ENCODE assay signal across 1 cellular context in the genomic region with DNA sequence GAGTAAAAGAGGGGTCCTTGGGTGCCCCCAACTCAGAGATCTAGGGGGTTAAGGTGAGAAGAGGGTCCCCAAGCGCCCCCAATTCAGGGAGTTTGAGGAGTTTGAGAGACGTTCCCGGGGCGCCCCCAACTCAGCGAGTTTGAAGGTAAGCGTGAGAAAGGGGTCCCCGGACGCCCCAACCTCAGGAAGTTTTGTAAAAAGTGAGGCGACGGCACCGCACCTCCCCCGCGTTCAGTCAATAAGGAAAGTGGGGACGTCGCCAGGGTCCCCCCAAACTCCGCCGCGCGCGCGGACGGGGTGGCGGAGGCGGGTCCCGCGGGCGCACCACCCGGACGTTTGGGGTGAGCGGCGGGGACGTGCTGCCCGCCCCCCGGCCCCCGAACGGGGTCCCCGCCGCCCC.
TF ChIP-seq lines count a peak whose summit lies in the region.

No MANE protein-coding gene starts in this region.

TF ChIP-seq in HepG2, 621 proteins besides CTCF, POLR2A, EP300 and RAD21:
- TF ChIP-seq ZNF333 (CRISPR knock-in tag; IDR thresholded peaks at IDR 0.05; ENCODE audit: borderline replicate concordance), result no peak
- no peak for TF ChIP-seq ZNF251 (CRISPR knock-in tag; IDR thresholded peaks at IDR 0.05)
- TF ChIP-seq, protein P1, sequence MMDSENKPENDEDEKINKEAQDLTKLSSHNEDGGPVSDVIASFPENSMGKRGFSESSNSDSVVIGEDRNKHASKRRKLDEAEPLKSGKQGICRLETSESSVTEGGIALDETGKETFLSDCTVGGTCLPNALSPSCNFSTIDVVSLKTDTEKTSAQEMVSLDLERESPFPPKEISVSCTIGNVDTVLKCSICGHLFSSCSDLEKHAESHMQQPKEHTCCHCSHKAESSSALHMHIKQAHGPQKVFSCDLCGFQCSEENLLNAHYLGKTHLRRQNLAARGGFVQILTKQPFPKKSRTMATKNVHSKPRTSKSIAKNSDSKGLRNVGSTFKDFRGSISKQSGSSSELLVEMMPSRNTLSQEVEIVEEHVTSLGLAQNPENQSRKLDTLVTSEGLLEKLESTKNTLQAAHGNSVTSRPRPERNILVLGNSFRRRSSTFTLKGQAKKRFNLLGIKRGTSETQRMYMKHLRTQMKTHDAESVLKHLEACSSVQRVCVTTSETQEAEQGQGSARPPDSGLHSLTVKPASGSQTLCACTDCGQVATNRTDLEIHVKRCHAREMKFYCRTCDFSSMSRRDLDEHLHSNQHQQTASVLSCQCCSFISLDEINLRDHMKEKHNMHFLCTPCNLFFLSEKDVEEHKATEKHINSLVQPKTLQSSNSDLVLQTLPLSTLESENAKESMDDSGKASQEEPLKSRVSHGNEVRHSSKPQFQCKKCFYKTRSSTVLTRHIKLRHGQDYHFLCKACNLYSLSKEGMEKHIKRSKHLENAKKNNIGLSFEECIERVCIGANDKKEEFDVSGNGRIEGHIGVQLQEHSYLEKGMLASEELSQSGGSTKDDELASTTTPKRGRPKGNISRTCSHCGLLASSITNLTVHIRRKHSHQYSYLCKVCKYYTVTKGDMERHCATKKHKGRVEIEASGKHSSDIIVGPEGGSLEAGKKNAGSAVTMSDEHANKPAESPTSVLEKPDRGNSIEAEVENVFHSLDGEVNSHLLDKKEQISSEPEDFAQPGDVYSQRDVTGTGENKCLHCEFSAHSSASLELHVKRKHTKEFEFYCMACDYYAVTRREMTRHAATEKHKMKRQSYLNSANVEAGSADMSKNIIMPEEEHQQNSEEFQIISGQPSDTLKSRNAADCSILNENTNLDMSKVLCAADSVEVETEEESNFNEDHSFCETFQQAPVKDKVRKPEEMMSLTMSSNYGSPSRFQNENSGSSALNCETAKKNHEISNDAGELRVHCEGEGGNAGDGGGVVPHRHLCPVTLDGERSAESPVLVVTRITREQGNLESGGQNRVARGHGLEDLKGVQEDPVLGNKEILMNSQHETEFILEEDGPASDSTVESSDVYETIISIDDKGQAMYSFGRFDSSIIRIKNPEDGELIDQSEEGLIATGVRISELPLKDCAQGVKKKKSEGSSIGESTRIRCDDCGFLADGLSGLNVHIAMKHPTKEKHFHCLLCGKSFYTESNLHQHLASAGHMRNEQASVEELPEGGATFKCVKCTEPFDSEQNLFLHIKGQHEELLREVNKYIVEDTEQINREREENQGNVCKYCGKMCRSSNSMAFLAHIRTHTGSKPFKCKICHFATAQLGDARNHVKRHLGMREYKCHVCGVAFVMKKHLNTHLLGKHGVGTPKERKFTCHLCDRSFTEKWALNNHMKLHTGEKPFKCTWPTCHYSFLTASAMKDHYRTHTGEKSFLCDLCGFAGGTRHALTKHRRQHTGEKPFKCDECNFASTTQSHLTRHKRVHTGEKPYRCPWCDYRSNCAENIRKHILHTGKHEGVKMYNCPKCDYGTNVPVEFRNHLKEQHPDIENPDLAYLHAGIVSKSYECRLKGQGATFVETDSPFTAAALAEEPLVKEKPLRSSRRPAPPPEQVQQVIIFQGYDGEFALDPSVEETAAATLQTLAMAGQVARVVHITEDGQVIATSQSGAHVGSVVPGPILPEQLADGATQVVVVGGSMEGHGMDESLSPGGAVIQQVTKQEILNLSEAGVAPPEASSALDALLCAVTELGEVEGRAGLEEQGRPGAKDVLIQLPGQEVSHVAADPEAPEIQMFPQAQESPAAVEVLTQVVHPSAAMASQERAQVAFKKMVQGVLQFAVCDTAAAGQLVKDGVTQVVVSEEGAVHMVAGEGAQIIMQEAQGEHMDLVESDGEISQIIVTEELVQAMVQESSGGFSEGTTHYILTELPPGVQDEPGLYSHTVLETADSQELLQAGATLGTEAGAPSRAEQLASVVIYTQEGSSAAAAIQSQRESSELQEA (CRISPR knock-in tag; IDR thresholded peaks at IDR 0.05; ENCODE audit: not compliant biosample characterization), result no peak
- TF ChIP-seq PLRG1 (conservative IDR thresholded peaks at IDR 0.05), result no peak
- no peak for TF ChIP-seq TIGD3 (CRISPR knock-in tag; IDR thresholded peaks at IDR 0.05; ENCODE audit: borderline replicate concordance)
- no peak for TF ChIP-seq ZNF788 (CRISPR knock-in tag; IDR thresholded peaks at IDR 0.05; ENCODE audit: borderline replicate concordance)
- TF ChIP-seq ZBTB37 (CRISPR knock-in tag; IDR thresholded peaks at IDR 0.05), result no peak
- TF ChIP-seq, protein P2, sequence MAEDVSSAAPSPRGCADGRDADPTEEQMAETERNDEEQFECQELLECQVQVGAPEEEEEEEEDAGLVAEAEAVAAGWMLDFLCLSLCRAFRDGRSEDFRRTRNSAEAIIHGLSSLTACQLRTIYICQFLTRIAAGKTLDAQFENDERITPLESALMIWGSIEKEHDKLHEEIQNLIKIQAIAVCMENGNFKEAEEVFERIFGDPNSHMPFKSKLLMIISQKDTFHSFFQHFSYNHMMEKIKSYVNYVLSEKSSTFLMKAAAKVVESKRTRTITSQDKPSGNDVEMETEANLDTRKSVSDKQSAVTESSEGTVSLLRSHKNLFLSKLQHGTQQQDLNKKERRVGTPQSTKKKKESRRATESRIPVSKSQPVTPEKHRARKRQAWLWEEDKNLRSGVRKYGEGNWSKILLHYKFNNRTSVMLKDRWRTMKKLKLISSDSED (CRISPR knock-in tag; IDR thresholded peaks at IDR 0.05), result no peak
- no peak for TF ChIP-seq CC2D1A (CRISPR knock-in tag; IDR thresholded peaks at IDR 0.05)
- no peak for TF ChIP-seq HNF4G (IDR thresholded peaks at IDR 0.05; ENCODE audit: borderline replicate concordance, low read depth, low read length)
- TF ChIP-seq HNF4G (CRISPR knock-in tag; IDR thresholded peaks at IDR 0.05; ENCODE audit: borderline replicate concordance, low read depth), result no peak
